Comparison of ENCODE assay signal across 13 cellular contexts in genomic region chr9:131447148-131447547, GRCh38. TPM values are rescaled to one million over a fixed set of nuclear protein-coding genes. Genes with fewer than 3 reads are reported as not detected.
DNase-seq lines count a peak whose midpoint lies in the region; ATAC-seq and TF ChIP-seq lines count a peak whose summit lies in the region.
"Had no signal": no experiment of that assay in that cellular context is flagged by ENCODE, and none has a peak within 500 bp of the region (broad histone marks: within the 10 kb centered on the region; RNA-seq: fewer than 3 reads in every experiment).

No MANE protein-coding gene starts in this region.

- H3K36me3 ChIP-seq in CD8-positive, alpha-beta memory T cell (ENCODE audit: insufficient read depth, low read length): peaks cover 61% of the 10 kb centered on the region
- H3K36me3 ChIP-seq in endodermal cell (ENCODE audit: control insufficient read depth, insufficient read depth, low read length): peaks cover 94% of the 10 kb centered on the region

- peaks cover 5 to 91% (median 29%) of the 10 kb centered on the region in 3 donors for H3K36me3 Mint-ChIP-seq in CD8-positive, alpha-beta memory T cell
- peaks cover 91% of the 10 kb centered on the region for H3K36me3 Mint-ChIP-seq in endodermal cell (ENCODE audit: low read depth)

- no peak overlapping the region for H3K27ac ChIP-seq in CD8-positive, alpha-beta memory T cell (ENCODE audit: low read depth, low read length)
- no peak overlapping the region for H3K27ac ChIP-seq in endodermal cell (ENCODE audit: low read depth, low read length)
- H3K27ac ChIP-seq: prostate gland had no signal

- H3K9me3 ChIP-seq in CD8-positive, alpha-beta memory T cell (ENCODE audit: low read length): no peaks in the 10 kb centered on the region
- no peaks in the 10 kb centered on the region for H3K9me3 ChIP-seq in endodermal cell (ENCODE audit: control insufficient read depth, low read length)
- H3K9me3 ChIP-seq: prostate gland had no signal

- no peaks in the 10 kb centered on the region for H3K9me3 Mint-ChIP-seq in CD8-positive, alpha-beta memory T cell
- no peaks in the 10 kb centered on the region for H3K9me3 Mint-ChIP-seq in endodermal cell
- H3K9me3 Mint-ChIP-seq: CD4-positive, alpha-beta memory T cell had no signal

- no peaks in the 10 kb centered on the region for H3K4me1 ChIP-seq in CD8-positive, alpha-beta memory T cell (ENCODE audit: insufficient read depth, low read length)
- no peaks in the 10 kb centered on the region for H3K4me1 ChIP-seq in endodermal cell (ENCODE audit: control insufficient read depth, insufficient read depth, low read length)
- H3K4me1 ChIP-seq: prostate gland had no signal

- POLR2A ChIA-PET in CD8-positive, alpha-beta memory T cell (lab: Charles Lee): interaction anchor here (0.6 kb wide), 1 partner anchor 305 kb away, joined by 4 read pairs; no protein-coding TSS in a partner anchor

- peaks cover 12 to 27% (median 21%) of the 10 kb centered on the region in 3 donors for H3K4me1 Mint-ChIP-seq in CD8-positive, alpha-beta memory T cell
- H3K4me1 Mint-ChIP-seq in endodermal cell: no peaks in the 10 kb centered on the region

- no peaks in the 10 kb centered on the region for H3K27me3 ChIP-seq in CD8-positive, alpha-beta memory T cell (ENCODE audit: insufficient read depth, low read length, poor library complexity, severe bottlenecking)
- no peaks in the 10 kb centered on the region for H3K27me3 ChIP-seq in endodermal cell (ENCODE audit: control insufficient read depth, insufficient read depth, low read length, poor library complexity, severe bottlenecking)

- ATAC-seq in GM19035 (IDR thresholded peaks at IDR 0.05; ENCODE audit: unreplicated experiment) (no peak), HG02852 (IDR thresholded peaks at IDR 0.05; ENCODE audit: unreplicated experiment) (no peak)

- 95 to 100% methylated on average over 1 to 8 of the region's 8 CpGs for WGBS in endodermal cell (ENCODE audit: insufficient coverage in 1 of 2, insufficient read length in 1 of 2), 2 experiments

- peak overlapping the region in 5 of 8 donors; percentile 2 to 80 (median 40) for H3K27ac Mint-ChIP-seq in CD8-positive, alpha-beta memory T cell
- peak overlapping the region; percentile 36 for H3K27ac Mint-ChIP-seq in endodermal cell

- CTCF ChIA-PET in CD8-positive, alpha-beta memory T cell (lab: Charles Lee): no interaction called here

- H3K9ac ChIP-seq in endodermal cell (ENCODE audit: extremely low read depth, low read length, poor library complexity, severe bottlenecking): no peak overlapping the region

- no peak overlapping the region for H3K4me3 Mint-ChIP-seq in CD8-positive, alpha-beta memory T cell
- H3K4me3 Mint-ChIP-seq in endodermal cell: no peak overlapping the region
- H3K4me3 Mint-ChIP-seq: CD4-positive, alpha-beta memory T cell had no signal

- H3K27me3 Mint-ChIP-seq in CD8-positive, alpha-beta memory T cell: peaks cover 0 to 2% of the 10 kb centered on the region in 2 donors
- H3K27me3 Mint-ChIP-seq in endodermal cell (ENCODE audit: insufficient read depth): no peaks in the 10 kb centered on the region
- H3K27me3 Mint-ChIP-seq: CD4-positive, alpha-beta memory T cell had no signal

- DNase-seq in CD8-positive, alpha-beta memory T cell: no peak
- DNase-seq in HK-2 (ENCODE audit: unreplicated experiment) (peak; percentile 59), endodermal cell (no peak), myocyte (ENCODE audit: low read depth) (peak; percentile 78), pons (ENCODE audit: low spot score) (no peak)
- DNase-seq: CD4-positive, alpha-beta memory T cell; effector CD4-positive, alpha-beta T cell; KG1; NCI-H2029; NK-92 treated with Interleukin-12 subunit alpha and Interleukin-12 subunit beta, amount 100 ng/mL, for 24 hours had no signal

- no peak for TF ChIP-seq CTCF in endodermal cell (conservative IDR thresholded peaks at IDR 0.05)

- no peak overlapping the region for H3K4me3 ChIP-seq in CD8-positive, alpha-beta memory T cell (ENCODE audit: low read length)
- no peak overlapping the region for H3K4me3 ChIP-seq in endodermal cell (ENCODE audit: low read length)
- H3K4me3 ChIP-seq: prostate gland had no signal

RNA-seq across cellular contexts. Expression of gene PRRC2B, which starts 53.3 kb away (rescaled TPM):
- total RNA-seq in CD8-positive, alpha-beta memory T cell: 100 to 1,000 TPM; 146 TPM
- polyA plus RNA-seq in CD8-positive, alpha-beta memory T cell: 42.1 TPM
- total RNA-seq in endodermal cell (100 to 1,000 TPM; 309 to 334 TPM), myocyte (83.5 and 84.8 TPM in 2 replicates)
- 182 TPM for polyA plus RNA-seq in endodermal cell (2013, experiment 1 of 2)
- 205 TPM for polyA plus RNA-seq in endodermal cell (2013, experiment 2 of 2)
- 91.1 TPM for polyA plus RNA-seq in myocyte (2012)

RNA-seq across cellular contexts. Expression of gene POMT1, which starts 55.6 kb away (rescaled TPM):
- total RNA-seq in CD8-positive, alpha-beta memory T cell: 10 to 100 TPM; 31.6 to 35.3 TPM
- 18.4 TPM for polyA plus RNA-seq in CD8-positive, alpha-beta memory T cell
- 10 to 100 TPM; 42.3 to 53.8 TPM for total RNA-seq in endodermal cell
- polyA plus RNA-seq in endodermal cell (2013, experiment 1 of 2): 42.0 TPM
- 35.6 TPM for polyA plus RNA-seq in endodermal cell (2013, experiment 2 of 2)
- total RNA-seq in myocyte: 39.0 and 47.5 TPM in 2 replicates
- polyA plus RNA-seq in myocyte (2012): 38.6 TPM

Comparison
In these comparisons a context has a peak if more than half of its experiments do, and no peak if none do; other contexts are left out.
1. DNase-seq: peak in HK-2 (single experiment) and myocyte (single experiment); none in CD8-positive, alpha-beta memory T cell (0 of 5), endodermal cell (single experiment) and pons (single experiment).